In genomic region chr21:43997766-43998742, GRCh38 we compare ENCODE assay signal across 24 cellular contexts.
"Had no signal": no experiment of that assay in that cellular context is flagged by ENCODE, and none has a peak within 500 bp of the region (broad histone marks: within the 10 kb centered on the region; RNA-seq: fewer than 3 reads in every experiment).

No MANE protein-coding gene starts in this region.

- H3K27ac ChIP-seq: coronary artery, gastrocnemius medialis, left lung, prostate gland, right atrium auricular region, tibial nerve had no signal

- H3K4me3 Mint-ChIP-seq: activated CD8-positive, alpha-beta T cell treated with anti-CD3 and anti-CD28 coated beads, Interleukin-2, amount 10 ng/mL, durations not matched to agents 7 days and 5 days; activated naive CD4-positive, alpha-beta T cell treated with anti-CD3 and anti-CD28 coated beads, Interleukin-2, amount 10 ng/mL, durations not matched to agents 7 days and 5 days; activated naive CD8-positive, alpha-beta T cell treated with anti-CD3 and anti-CD28 coated beads, Interleukin-2, amount 50 U/mL, for 24 hours; brain; central memory CD8-positive, alpha-beta T cell; nephron progenitor cell had no signal

- H3K27ac Mint-ChIP-seq: activated CD8-positive, alpha-beta T cell treated with anti-CD3 and anti-CD28 coated beads, Interleukin-2, amount 10 ng/mL, durations not matched to agents 7 days and 5 days; activated naive CD4-positive, alpha-beta T cell treated with anti-CD3 and anti-CD28 coated beads, Interleukin-2, amount 10 ng/mL, durations not matched to agents 7 days and 5 days; activated naive CD8-positive, alpha-beta T cell treated with anti-CD3 and anti-CD28 coated beads, Interleukin-2, amount 50 U/mL, for 24 hours; brain; nephron progenitor cell had no signal

- H3K9me3 ChIP-seq: gastrocnemius medialis, left lung, prostate gland, right atrium auricular region, tibial nerve had no signal

- H3K4me1 Mint-ChIP-seq: activated naive CD4-positive, alpha-beta T cell treated with anti-CD3 and anti-CD28 coated beads, Interleukin-2, amount 10 ng/mL, durations not matched to agents 7 days and 5 days; activated naive CD8-positive, alpha-beta T cell treated with anti-CD3 and anti-CD28 coated beads, Interleukin-2, amount 50 U/mL, for 24 hours; brain; central memory CD8-positive, alpha-beta T cell had no signal

- H3K27me3 ChIP-seq: gastrocnemius medialis, right atrium auricular region, tibial nerve had no signal

- DNase-seq: activated CD4-positive, alpha-beta T cell treated with anti-CD3 and anti-CD28 coated beads for 48 hours; activated CD4-positive, CD25-positive, alpha-beta regulatory T cell; activated CD8-positive, alpha-beta T cell treated with anti-CD3 and anti-CD28 coated beads, Interleukin-2, amount 10 ng/mL, durations not matched to agents 7 days and 5 days; activated effector memory CD4-positive, alpha-beta T cell treated with Interleukin-2 at 50 U/mL for 16 hours; activated naive CD4-positive, alpha-beta T cell treated with anti-CD3 and anti-CD28 coated beads, Interleukin-2, amount 10 ng/mL, durations not matched to agents 7 days and 5 days; activated naive CD8-positive, alpha-beta T cell treated with anti-CD3 and anti-CD28 coated beads, Interleukin-2, amount 50 U/mL, for 24 hours; activated T-cell treated with anti-CD3 and anti-CD28 coated beads, Interleukin-2, amount 50 U/mL, for 48 hours; anterior cingulate cortex; gastrocnemius medialis; head of caudate nucleus; kidney; left lung; nephron progenitor cell; occipital lobe; stimulated activated CD4-positive, alpha-beta T cell treated with anti-CD3 and anti-CD28 coated beads, Interleukin-2, amount 100 ng/mL, for 24 hours; stimulated activated naive CD4-positive, alpha-beta T cell treated with Interleukin-2 at 50 U/mL for 16 hours; T1000 had no signal

- H3K9me3 Mint-ChIP-seq: activated naive CD4-positive, alpha-beta T cell treated with anti-CD3 and anti-CD28 coated beads, Interleukin-2, amount 10 ng/mL, durations not matched to agents 7 days and 5 days; activated naive CD8-positive, alpha-beta T cell treated with anti-CD3 and anti-CD28 coated beads, Interleukin-2, amount 50 U/mL, for 24 hours; brain; central memory CD8-positive, alpha-beta T cell had no signal

- H3K4me3 ChIP-seq: coronary artery, gastrocnemius medialis, left lung, prostate gland, right atrium auricular region, tibial nerve had no signal

- ATAC-seq: activated CD8-positive, alpha-beta T cell treated with anti-CD3 and anti-CD28 coated beads, Interleukin-2, amount 10 ng/mL, durations not matched to agents 7 days and 5 days; activated naive CD8-positive, alpha-beta T cell treated with anti-CD3 and anti-CD28 coated beads, Interleukin-2, amount 50 U/mL, for 24 hours; esophagus mucosa; gastrocnemius medialis; left lung had no signal

- H3K4me1 ChIP-seq: gastrocnemius medialis, left lung, prostate gland, right atrium auricular region, tibial nerve had no signal

- H3K36me3 Mint-ChIP-seq: activated naive CD4-positive, alpha-beta T cell treated with anti-CD3 and anti-CD28 coated beads, Interleukin-2, amount 10 ng/mL, durations not matched to agents 7 days and 5 days; brain had no signal

- H3K36me3 ChIP-seq: gastrocnemius medialis, left lung, prostate gland, right atrium auricular region, tibial nerve had no signal
